16 cellular contexts compared by ENCODE assay signal in genomic region chr20:58392286-58392685, GRCh38. TPM values are rescaled to one million over a fixed set of nuclear protein-coding genes. Genes with fewer than 3 reads are reported as not detected.
DNase-seq lines count a peak whose midpoint lies in the region; ATAC-seq and TF ChIP-seq lines count a peak whose summit lies in the region.
"Had no signal": no experiment of that assay in that cellular context is flagged by ENCODE, and none has a peak within 500 bp of the region (broad histone marks: within the 10 kb centered on the region; RNA-seq: fewer than 3 reads in every experiment).

No MANE protein-coding gene starts in this region.

- no peaks in the 10 kb centered on the region for H3K27me3 ChIP-seq in CD4-positive, alpha-beta memory T cell (ENCODE audit: insufficient read depth, low read length)
- H3K27me3 ChIP-seq in neural progenitor cell: no peaks in the 10 kb centered on the region
- H3K27me3 ChIP-seq in WERI-Rb-1 (ENCODE audit: insufficient read depth, low read depth, severe bottlenecking): no peaks in the 10 kb centered on the region
- H3K27me3 ChIP-seq in tibial artery: no peaks in the 10 kb centered on the region
- H3K27me3 ChIP-seq: brain microvascular endothelial cell, testis had no signal

- no peak overlapping the region for H2AFZ ChIP-seq in neural progenitor cell (replicated peaks)

- H3K36me3 ChIP-seq in CD4-positive, alpha-beta memory T cell (ENCODE audit: insufficient read depth, low read length): no peaks in the 10 kb centered on the region
- H3K36me3 ChIP-seq in HEK293 (ENCODE audit: control insufficient read depth in 2 of 2, insufficient read depth in 1 of 2, low read length in 2 of 2): peaks cover 0 to 45% of the 10 kb centered on the region in 2 experiments; a peak in 2 of 3 replicates
- H3K36me3 ChIP-seq in neural progenitor cell: no peaks in the 10 kb centered on the region
- H3K36me3 ChIP-seq in WERI-Rb-1: peaks cover 33% of the 10 kb centered on the region
- H3K36me3 ChIP-seq in tibial artery: no peaks in the 10 kb centered on the region

- no peak for DNase-seq in CD4-positive, alpha-beta memory T cell
- DNase-seq in activated naive CD8-positive, alpha-beta T cell treated with anti-CD3 and anti-CD28 coated beads, Interleukin-2, amount 50 U/mL, for 24 hours: no peak
- no peak for DNase-seq in neural progenitor cell (ENCODE audit: low spot score)
- no peak for DNase-seq in WERI-Rb-1
- DNase-seq in tibial artery: no peak
- DNase-seq: activated naive CD4-positive, alpha-beta T cell treated with anti-CD3 and anti-CD28 coated beads, Interleukin-2, amount 10 ng/mL, durations not matched to agents 7 days and 5 days; brain microvascular endothelial cell; C1 segment of cervical spinal cord; erythroblast; MV-4-11; NCI-H526 treated with DMSO at 0.1 percent for 48 hours; right cardiac atrium; testis had no signal

- peaks cover 0 to 2% (median 0%) of the 10 kb centered on the region in 8 donors for H3K9me3 Mint-ChIP-seq in CD4-positive, alpha-beta memory T cell
- no peaks in the 10 kb centered on the region for H3K9me3 Mint-ChIP-seq in activated naive CD8-positive, alpha-beta T cell treated with anti-CD3 and anti-CD28 coated beads, Interleukin-2, amount 50 U/mL, for 24 hours
- peaks cover 11% of the 10 kb centered on the region for H3K9me3 Mint-ChIP-seq in neural progenitor cell
- H3K9me3 Mint-ChIP-seq: activated naive CD4-positive, alpha-beta T cell treated with anti-CD3 and anti-CD28 coated beads, Interleukin-2, amount 10 ng/mL, durations not matched to agents 7 days and 5 days; dendritic cell treated with granulocyte-macrophage colony-stimulating factor and Interleukin-4, amounts not matched to agents 40 ng/mL and 50 ng/mL, for 4 days had no signal

- peaks cover 48 to 75% (median 59%) of the 10 kb centered on the region in 4 donors for H3K4me1 Mint-ChIP-seq in CD4-positive, alpha-beta memory T cell
- H3K4me1 Mint-ChIP-seq in activated naive CD8-positive, alpha-beta T cell treated with anti-CD3 and anti-CD28 coated beads, Interleukin-2, amount 50 U/mL, for 24 hours: peaks cover 67% of the 10 kb centered on the region
- peaks cover 20% of the 10 kb centered on the region for H3K4me1 Mint-ChIP-seq in neural progenitor cell

- no peak overlapping the region for H3K4me2 ChIP-seq in neural progenitor cell

- peaks cover 75% of the 10 kb centered on the region for H3K4me1 ChIP-seq in CD4-positive, alpha-beta memory T cell (ENCODE audit: insufficient read depth, low read length)
- H3K4me1 ChIP-seq in HEK293 (ENCODE audit: control insufficient read depth, insufficient read depth, low read length): peaks cover 5% of the 10 kb centered on the region; the same call in 1 of the 2 replicates
- peaks cover 14% of the 10 kb centered on the region for H3K4me1 ChIP-seq in neural progenitor cell
- peaks cover 0 to 44% (median 23%) of the 10 kb centered on the region in 4 donors for H3K4me1 ChIP-seq in tibial artery

- peak overlapping the region in 5 of 7 donors; percentile 72 to 99 (median 78) for H3K27ac Mint-ChIP-seq in CD4-positive, alpha-beta memory T cell
- H3K27ac Mint-ChIP-seq in activated naive CD8-positive, alpha-beta T cell treated with anti-CD3 and anti-CD28 coated beads, Interleukin-2, amount 50 U/mL, for 24 hours: peak overlapping the region; percentile 26
- no peak overlapping the region for H3K27ac Mint-ChIP-seq in neural progenitor cell
- H3K27ac Mint-ChIP-seq: activated naive CD4-positive, alpha-beta T cell treated with anti-CD3 and anti-CD28 coated beads, Interleukin-2, amount 10 ng/mL, durations not matched to agents 7 days and 5 days; dendritic cell treated with granulocyte-macrophage colony-stimulating factor and Interleukin-4, amounts not matched to agents 40 ng/mL and 50 ng/mL, for 4 days had no signal

- CTCF ChIA-PET in CD4-positive, alpha-beta memory T cell (lab: Charles Lee; ENCODE audit: partially characterized antibody): interaction anchor here (1.0 kb wide), 1 partner anchor 16 kb away, joined by 3 read pairs; no protein-coding TSS in a partner anchor
- CTCF ChIA-PET in HEK293 (lab: Yijun Ruan, JAX): interaction anchor here (0.7 kb wide), 1 partner anchor 401 kb away, joined by 3 read pairs; no protein-coding TSS in a partner anchor

- H3K36me3 Mint-ChIP-seq in CD4-positive, alpha-beta memory T cell: peaks cover 0 to 40% of the 10 kb centered on the region in 2 donors
- H3K36me3 Mint-ChIP-seq in activated naive CD8-positive, alpha-beta T cell treated with anti-CD3 and anti-CD28 coated beads, Interleukin-2, amount 50 U/mL, for 24 hours (ENCODE audit: low read depth): peaks cover 45% of the 10 kb centered on the region
- peaks cover 51% of the 10 kb centered on the region for H3K36me3 Mint-ChIP-seq in neural progenitor cell

- peaks cover 70% of the 10 kb centered on the region for H4K20me1 ChIP-seq in neural progenitor cell (ENCODE audit: low read depth)

- POLR2A ChIA-PET in CD4-positive, alpha-beta memory T cell (lab: Charles Lee; ENCODE audit: partially characterized antibody): no interaction called here
- POLR2A ChIA-PET in HEK293 (lab: Yijun Ruan, JAX): no interaction called here

- no peak overlapping the region for H3K4me3 ChIP-seq in CD4-positive, alpha-beta memory T cell (ENCODE audit: low read length in 2 of 2)
- no peak overlapping the region for H3K4me3 ChIP-seq in HEK293 (ENCODE audit: low read depth, low read length)
- no peak overlapping the region for H3K4me3 ChIP-seq in neural progenitor cell
- no peak overlapping the region for H3K4me3 ChIP-seq in WERI-Rb-1 (ENCODE audit: low read depth, low read length)
- no peak overlapping the region for H3K4me3 ChIP-seq in tibial artery
- H3K4me3 ChIP-seq: testis had no signal

- TF ChIP-seq CTCF in HEK293 (tag by site-specific recombination; IDR thresholded peaks at IDR 0.05): no peak
- TF ChIP-seq CTCF in neural progenitor cell (IDR thresholded peaks at IDR 0.05): no peak
- no peak for TF ChIP-seq CTCF in WERI-Rb-1 (IDR thresholded peaks at IDR 0.05; ENCODE audit: low read depth, low read length)
- TF ChIP-seq CTCF in tibial artery (IDR thresholded peaks at IDR 0.05): no peak

- peak overlapping the region in 6 of 8 donors; percentile 18 to 59 (median 42) for H3K4me3 Mint-ChIP-seq in CD4-positive, alpha-beta memory T cell
- peak overlapping the region; percentile 95 for H3K4me3 Mint-ChIP-seq in activated naive CD8-positive, alpha-beta T cell treated with anti-CD3 and anti-CD28 coated beads, Interleukin-2, amount 50 U/mL, for 24 hours
- no peak overlapping the region for H3K4me3 Mint-ChIP-seq in neural progenitor cell
- H3K4me3 Mint-ChIP-seq: activated naive CD4-positive, alpha-beta T cell treated with anti-CD3 and anti-CD28 coated beads, Interleukin-2, amount 10 ng/mL, durations not matched to agents 7 days and 5 days; dendritic cell treated with granulocyte-macrophage colony-stimulating factor and Interleukin-4, amounts not matched to agents 40 ng/mL and 50 ng/mL, for 4 days had no signal

- ATAC-seq in activated naive CD8-positive, alpha-beta T cell treated with anti-CD3 and anti-CD28 coated beads, Interleukin-2, amount 50 U/mL, for 24 hours: no peak
- ATAC-seq in HG03442 (IDR thresholded peaks at IDR 0.05; ENCODE audit: unreplicated experiment): no peak
- ATAC-seq: right cardiac atrium had no signal

- no peaks in the 10 kb centered on the region for H3K9me3 ChIP-seq in CD4-positive, alpha-beta memory T cell (ENCODE audit: control insufficient read depth in 1 of 2, low read length in 2 of 2)
- H3K9me3 ChIP-seq in HEK293 (ENCODE audit: control insufficient read depth, insufficient read depth, low read depth, low read length) (no peaks in the 10 kb centered on the region), neural progenitor cell (ENCODE audit: low read depth) (no peaks in the 10 kb centered on the region), WERI-Rb-1 (ENCODE audit: severe bottlenecking) (no peaks in the 10 kb centered on the region), tibial artery (no peaks in the 10 kb centered on the region)
- H3K9me3 ChIP-seq: testis had no signal

- intact Hi-C loops in CD4-positive, alpha-beta memory T cell (cut with micrococcal nuclease): no loop called here
- intact Hi-C loops in tibial artery (cut with DNase I; ENCODE audit: low total_unique reads): loop anchor here (10.0 kb wide), 1 partner anchor 253 kb away; no protein-coding TSS in a partner anchor

- H3K79me2 ChIP-seq in neural progenitor cell (ENCODE audit: low read depth): peaks cover 83% of the 10 kb centered on the region

- H3K27ac ChIP-seq in CD4-positive, alpha-beta memory T cell (ENCODE audit: low read depth, low read length): no peak overlapping the region
- H3K27ac ChIP-seq in HEK293 (ENCODE audit: extremely low read depth, low read depth, low read length) (no peak overlapping the region), neural progenitor cell (no peak overlapping the region), WERI-Rb-1 (no peak overlapping the region), tibial artery (no peak overlapping the region)
- H3K27ac ChIP-seq: brain microvascular endothelial cell, testis had no signal

- H3K9ac ChIP-seq in neural progenitor cell: peak overlapping the region; percentile 12

- no peaks in the 10 kb centered on the region for H3K27me3 Mint-ChIP-seq in CD4-positive, alpha-beta memory T cell
- no peaks in the 10 kb centered on the region for H3K27me3 Mint-ChIP-seq in activated naive CD8-positive, alpha-beta T cell treated with anti-CD3 and anti-CD28 coated beads, Interleukin-2, amount 50 U/mL, for 24 hours
- peaks cover 6% of the 10 kb centered on the region for H3K27me3 Mint-ChIP-seq in neural progenitor cell (ENCODE audit: insufficient read depth, low read depth)
- H3K27me3 Mint-ChIP-seq: dendritic cell treated with granulocyte-macrophage colony-stimulating factor and Interleukin-4, amounts not matched to agents 40 ng/mL and 50 ng/mL, for 4 days had no signal

- H3F3A ChIP-seq in neural progenitor cell (ENCODE audit: low read depth): peaks cover under 1% of the 10 kb centered on the region

TF ChIP-seq in HEK293, 187 proteins besides CTCF, POLR2A, EP300 and RAD21:
- no peak for TF ChIP-seq ZNF423 (tag by site-specific recombination; IDR thresholded peaks at IDR 0.05)
- TF ChIP-seq ATF2 (tag by site-specific recombination; IDR thresholded peaks at IDR 0.05; ENCODE audit: low read depth): peak; percentile 79
- 0 out of 2 replicates have a peak, but pooled peaks have one; percentile 26 for TF ChIP-seq ZNF629 (tag by site-specific recombination; IDR thresholded peaks at IDR 0.05)

RNA-seq across cellular contexts. Expression of gene VAPB, which starts 3.3 kb away (rescaled TPM):
- total RNA-seq in CD4-positive, alpha-beta memory T cell: 10 to 100 TPM; 37.6 to 40.1 TPM
- polyA plus RNA-seq in CD4-positive, alpha-beta memory T cell: 10 to 100 TPM; 27.6 to 28.4 TPM
- 26.0 and 31.9 TPM in 2 replicates for total RNA-seq in neural progenitor cell (ENCODE audit: low replicate concordance)
